In the genomic region with DNA sequence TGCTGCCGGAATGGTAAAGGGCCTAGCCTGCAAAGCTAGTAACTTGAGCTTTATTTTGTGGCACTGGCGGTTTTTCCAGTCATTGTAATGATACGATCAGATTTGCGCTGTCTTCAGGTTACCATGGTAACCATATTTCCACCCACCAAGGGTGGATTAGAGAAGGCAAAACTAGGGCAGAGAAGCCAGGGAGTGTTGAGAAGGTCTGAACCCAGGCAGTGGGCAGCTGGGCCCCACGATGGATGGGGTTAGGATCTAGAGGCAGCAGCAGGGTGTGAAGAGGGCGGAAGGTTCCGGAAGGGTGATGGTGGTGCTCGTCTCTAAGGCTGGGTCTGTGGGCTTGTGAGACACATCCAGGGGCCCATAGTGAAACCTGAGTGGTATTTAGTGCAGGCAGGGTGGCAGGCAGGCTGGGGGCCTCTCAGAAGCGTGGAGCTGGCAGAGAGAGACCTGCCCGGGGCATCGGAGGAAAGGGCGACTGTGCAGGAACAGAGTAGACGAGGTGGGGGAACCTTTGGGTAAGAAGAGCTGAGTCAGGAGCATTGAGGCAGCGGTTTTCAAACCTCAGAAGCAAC, we compare ENCODE assay signal across 13 cellular contexts.
A peak's percentile ranks its signal among the peaks of the same experiment; 100 is the strongest.
DNase-seq lines count a peak whose midpoint lies in the region; ATAC-seq and TF ChIP-seq lines count a peak whose summit lies in the region.
"Had no signal": no experiment of that assay in that cellular context is flagged by ENCODE, and none has a peak within 500 bp of the region (broad histone marks: within the 10 kb centered on the region; RNA-seq: fewer than 3 reads in every experiment).

No MANE protein-coding gene starts in this region.

- TF ChIP-seq CTCF in Caco-2 (IDR thresholded peaks at IDR 0.05; ENCODE audit: insufficient read depth in 1 of 2, low read depth in 1 of 2, low read length in 1 of 2, severe bottlenecking in 1 of 2, unreplicated experiment in 1 of 2) (no peak), osteoblast (IDR thresholded peaks at IDR 0.05; ENCODE audit: extremely low read depth, low read depth, low read length) (no peak), body of pancreas (IDR thresholded peaks at IDR 0.05) (no peak)

- CTCF ChIA-PET in Caco-2 (lab: Charles Lee): interaction anchor here (1.1 kb wide), 1 partner anchor 11 kb away, joined by 3 read pairs; no protein-coding TSS in a partner anchor

- H3K9me3 Mint-ChIP-seq in Caco-2 (ENCODE audit: unreplicated experiment): no peaks in the 10 kb centered on the region
- H3K9me3 Mint-ChIP-seq: activated B cell treated with CpG ODN at 0.5 μM for 24 hours, memory B cell had no signal

- peaks cover 3% of the 10 kb centered on the region; the same call in 1 of the 2 replicates for H3K36me3 ChIP-seq in Caco-2 (ENCODE audit: control insufficient read depth, insufficient read depth, low read length)
- peaks cover 7% of the 10 kb centered on the region; the same call in 1 of the 2 replicates for H3K36me3 ChIP-seq in SK-N-MC (ENCODE audit: insufficient read depth, low read length)
- peaks cover 10% of the 10 kb centered on the region for H3K36me3 ChIP-seq in osteoblast (ENCODE audit: insufficient read depth, low read length)
- H3K36me3 ChIP-seq in body of pancreas (replicated peaks in 1 of 2; ENCODE audit: insufficient read depth in 1 of 2, low read depth in 2 of 2): no peaks in the 10 kb centered on the region
- H3K36me3 ChIP-seq: Peyer's patch had no signal

- no peaks in the 10 kb centered on the region for H3K27me3 Mint-ChIP-seq in Caco-2 (ENCODE audit: insufficient read depth, unreplicated experiment)

- 89 to 94% methylated on average over 14 of the region's 14 CpGs for WGBS in body of pancreas, 2 donors

- H3K27me3 ChIP-seq in Caco-2 (replicated peaks; ENCODE audit: control insufficient read depth, insufficient read depth, low read length) (no peaks in the 10 kb centered on the region), osteoblast (ENCODE audit: insufficient read depth, low read length) (no peaks in the 10 kb centered on the region), body of pancreas (no peaks in the 10 kb centered on the region)
- H3K27me3 ChIP-seq: hepatocyte, Peyer's patch had no signal

- POLR2A ChIA-PET in Caco-2 (lab: Charles Lee): no interaction called here

- peaks cover 27% of the 10 kb centered on the region for H3K4me1 Mint-ChIP-seq in Caco-2 (ENCODE audit: low read depth, unreplicated experiment)

- no peak overlapping the region for H3K9ac ChIP-seq in SK-N-MC (ENCODE audit: insufficient read length)

- H3K4me1 ChIP-seq in Caco-2: peaks cover 24% of the 10 kb centered on the region
- peaks cover 6% of the 10 kb centered on the region for H3K4me1 ChIP-seq in osteoblast (ENCODE audit: insufficient read depth, low read length)
- no peaks in the 10 kb centered on the region for H3K4me1 ChIP-seq in body of pancreas
- H3K4me1 ChIP-seq: Peyer's patch had no signal

- no peak overlapping the region for H2AFZ ChIP-seq in osteoblast (ENCODE audit: low read length)
- H2AFZ ChIP-seq: hepatocyte had no signal

- intact Hi-C loops in Caco-2 (cut with micrococcal nuclease; ENCODE audit: unreplicated experiment): no loop called here
- intact Hi-C loops in body of pancreas (cut with DNase I): no loop called here

- ATAC-seq in body of pancreas: no peak
- no peak for ATAC-seq in GM18873 (IDR thresholded peaks at IDR 0.05; ENCODE audit: low FRiP score, unreplicated experiment)

- H3K27ac Mint-ChIP-seq in Caco-2 (ENCODE audit: unreplicated experiment): peak overlapping the region; percentile 77
- H3K27ac Mint-ChIP-seq: activated B cell treated with CpG ODN at 0.5 μM for 24 hours, memory B cell had no signal

- H3K36me3 Mint-ChIP-seq in Caco-2 (ENCODE audit: insufficient read depth, unreplicated experiment): peaks cover 57% of the 10 kb centered on the region
- H3K36me3 Mint-ChIP-seq: memory B cell had no signal

- H3K4me3 ChIP-seq in Caco-2 (ENCODE audit: low read depth, low read length): no peak overlapping the region
- no peak overlapping the region for H3K4me3 ChIP-seq in SK-N-MC
- no peak overlapping the region for H3K4me3 ChIP-seq in osteoblast (ENCODE audit: insufficient read depth, low read length)
- no peak overlapping the region for H3K4me3 ChIP-seq in body of pancreas
- H3K4me3 ChIP-seq: hepatocyte, Peyer's patch had no signal

- DNase-seq in Caco-2: no peak
- no peak for DNase-seq in SK-N-MC (ENCODE audit: low read depth, low spot score)
- DNase-seq in activated effector memory CD4-positive, alpha-beta T cell treated with anti-CD3 and anti-CD28 coated beads, Interleukin-2, amount 50 U/mL, for 16 hours: peak; percentile 73
- DNase-seq in osteoblast (ENCODE audit: insufficient read length, low spot score, missing footprints): peak; percentile 54
- no peak for DNase-seq in NCI-H1694 (lab: John Stamatoyannopoulos, UW)
- no peak for DNase-seq in middle frontal gyrus (ENCODE audit: extremely low spot score, low spot score)
- no peak for DNase-seq in body of pancreas
- DNase-seq: activated B cell treated with CpG ODN at 0.5 μM for 24 hours, aorta, Peyer's patch had no signal

- H3K9me3 ChIP-seq in Caco-2 (no peaks in the 10 kb centered on the region), SK-N-MC (ENCODE audit: low read depth, low read length) (no peaks in the 10 kb centered on the region), osteoblast (ENCODE audit: low read depth, low read length) (no peaks in the 10 kb centered on the region), body of pancreas (no peaks in the 10 kb centered on the region)
- H3K9me3 ChIP-seq: Peyer's patch had no signal

- BruUV-seq in Caco-2 (replicated peaks; lab: Mats Ljungman, UMichigan): no TSS peak

- H3K27ac ChIP-seq in SK-N-MC: peak overlapping the region; percentile 2; the same call in 1 of the 2 replicates
- peak overlapping the region; percentile 28 for H3K27ac ChIP-seq in osteoblast (ENCODE audit: low read depth, low read length)
- no peak overlapping the region for H3K27ac ChIP-seq in body of pancreas
- H3K27ac ChIP-seq: hepatocyte, Peyer's patch had no signal

- no peak overlapping the region for H3K4me2 ChIP-seq in osteoblast (ENCODE audit: insufficient read depth, low read length)
- H3K4me2 ChIP-seq: hepatocyte had no signal

- H3K4me3 Mint-ChIP-seq in Caco-2 (ENCODE audit: unreplicated experiment): no peak overlapping the region
- H3K4me3 Mint-ChIP-seq: activated B cell treated with CpG ODN at 0.5 μM for 24 hours, memory B cell had no signal

- H4K20me1 ChIP-seq in osteoblast (ENCODE audit: insufficient read depth, low read length): no peaks in the 10 kb centered on the region

- H3K79me2 ChIP-seq in osteoblast (ENCODE audit: insufficient read depth, low read length): no peaks in the 10 kb centered on the region
- H3K79me2 ChIP-seq: hepatocyte had no signal

- TF ChIP-seq POLR2A in body of pancreas (IDR thresholded peaks at IDR 0.05): no peak

Comparison
In these comparisons a context has a peak if more than half of its experiments do, and no peak if none do; other contexts are left out.
1. DNase-seq: peak in activated effector memory CD4-positive, alpha-beta T cell treated with anti-CD3 and anti-CD28 coated beads, Interleukin-2, amount 50 U/mL, for 16 hours (single experiment) and osteoblast (single experiment); none in Caco-2 (0 of 2), SK-N-MC (single experiment), NCI-H1694 (single experiment), middle frontal gyrus (single experiment) and body of pancreas (0 of 4).
2. H3K27ac ChIP-seq: peak in SK-N-MC (single experiment) and osteoblast (single experiment); none in body of pancreas (0 of 4).